ENCODE assay signal across 15 cellular contexts in the genomic region with DNA sequence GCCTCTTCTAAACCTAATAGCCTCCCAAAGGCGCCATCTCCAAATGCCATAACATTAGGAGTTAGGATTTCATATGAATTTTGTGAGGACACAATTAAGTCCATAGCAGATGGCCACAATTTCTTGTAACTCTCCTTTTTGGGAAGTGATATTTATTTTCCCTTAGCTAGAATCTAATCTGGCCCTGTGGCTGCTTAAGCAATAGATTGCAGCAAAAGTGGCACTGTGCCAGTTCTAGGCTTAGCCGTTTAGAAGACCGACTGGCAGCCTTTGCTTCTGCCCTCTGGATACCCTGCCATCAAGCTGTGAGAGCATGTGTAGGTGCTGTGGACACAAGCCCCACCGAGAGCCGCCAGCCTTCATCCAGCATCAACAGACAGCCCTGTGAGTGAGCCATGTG. TPM values are rescaled to one million over a fixed set of nuclear protein-coding genes. Genes with fewer than 3 reads are reported as not detected.
DNase-seq lines count a peak whose midpoint lies in the region; TF ChIP-seq lines count a peak whose summit lies in the region.
"Had no signal": no experiment of that assay in that cellular context is flagged by ENCODE, and none has a peak within 500 bp of the region (broad histone marks: within the 10 kb centered on the region; RNA-seq: fewer than 3 reads in every experiment).

No MANE protein-coding gene starts in this region.

- in situ Hi-C loops in astrocyte of the cerebellum (cut with HindIII; ENCODE audit: low sequenced_read_pairs) = no loop called here

- no peak for TF ChIP-seq CTCF in astrocyte of the cerebellum (IDR thresholded peaks at IDR 0.05; ENCODE audit: low read depth, low read length, missing control alignments)
- no peak for TF ChIP-seq CTCF in tibial artery (IDR thresholded peaks at IDR 0.05)

- DNase-seq in NCI-H748 (lab: John Stamatoyannopoulos, UW; ENCODE audit: unreplicated experiment) (peak; percentile 2), NCI-H748 treated with DMSO at 0.1 percent for 48 hours (lab: John Stamatoyannopoulos, UW) (no peak), astrocyte of the cerebellum (ENCODE audit: low read depth) (peak; percentile 1), hippocampal formation (lab: John Stamatoyannopoulos, UW) (peak; percentile 12 to 23), tibial artery (peak; percentile 72 to 73), NCI-H2227 treated with DMSO at 0.1 percent for 48 hours (lab: John Stamatoyannopoulos, UW) (no peak), NCI-H345 treated with DMSO at 0.1 percent for 48 hours (lab: John Stamatoyannopoulos, UW; ENCODE audit: unreplicated experiment) (no peak), SK-N-DZ (ENCODE audit: low spot score) (no peak)
- DNase-seq: DMS53, immature natural killer cell, natural killer cell, NCI-H1417 treated with DMSO at 0.1 percent for 48 hours, small intestine, T-helper 17 cell had no signal

- H3K4me3 ChIP-seq in astrocyte of the cerebellum (ENCODE audit: low read depth, low read length) (no peak overlapping the region), tibial artery (no peak overlapping the region)

- H3K4me1 ChIP-seq in tibial artery = no peaks in the 10 kb centered on the region

- H3K27me3 ChIP-seq in tibial artery = no peaks in the 10 kb centered on the region

- no peak overlapping the region for H3K27ac ChIP-seq in tibial artery

- intact Hi-C loops in tibial artery (cut with DNase I; ENCODE audit: low total_unique reads) = no loop called here

- H3K9me3 ChIP-seq in tibial artery = no peaks in the 10 kb centered on the region

- H3K36me3 ChIP-seq in tibial artery = no peaks in the 10 kb centered on the region

RNA-seq across cellular contexts. Expression of a gene that starts 15.9 kb away (rescaled TPM):
- not detected in 2 replicates for polyA plus RNA-seq in SK-N-DZ (2014; cell fraction: cytosol; rRNA removed)
- polyA plus RNA-seq in SK-N-DZ (2014; cell fraction: nucleus; rRNA removed) = not detected in 2 replicates
- polyA plus RNA-seq: H1, immature natural killer cell, small intestine had no signal

RNA-seq across cellular contexts. Expression of a gene that starts 39.2 kb away (rescaled TPM):
- not detected in 2 replicates for polyA plus RNA-seq in SK-N-DZ (2014; cell fraction: cytosol; rRNA removed)
- not detected in 2 replicates for polyA plus RNA-seq in SK-N-DZ (2014; cell fraction: nucleus; rRNA removed)

Comparison
In these comparisons a context has a peak if more than half of its experiments do, and no peak if none do; other contexts are left out.
1. DNase-seq: peak in NCI-H748 (single experiment), astrocyte of the cerebellum (single experiment), hippocampal formation (2 of 2) and tibial artery (2 of 2); none in NCI-H748 treated with DMSO at 0.1 percent for 48 hours (single experiment), NCI-H2227 treated with DMSO at 0.1 percent for 48 hours (single experiment), NCI-H345 treated with DMSO at 0.1 percent for 48 hours (single experiment) and SK-N-DZ (single experiment).